In genomic region chr16:65789546-65789945, GRCh38 we compare ENCODE assay signal across 33 cellular contexts.
"Had no signal": no experiment of that assay in that cellular context is flagged by ENCODE, and none has a peak within 500 bp of the region (broad histone marks: within the 10 kb centered on the region; RNA-seq: fewer than 3 reads in every experiment).

No MANE protein-coding gene starts in this region.

- H3K27ac Mint-ChIP-seq: activated B cell treated with CpG ODN at 0.5 μM for 24 hours; activated CD4-positive, alpha-beta memory T cell treated with anti-CD3 and anti-CD28 coated beads for 36 hours; activated CD4-positive, alpha-beta T cell treated with anti-CD3 and anti-CD28 coated beads, Interleukin-2, amount 10 ng/mL, durations not matched to agents 24 days and 14 days; activated CD8-positive, alpha-beta T cell treated with anti-CD3 and anti-CD28 coated beads for 36 hours; activated naive CD4-positive, alpha-beta T cell treated with anti-CD3 and anti-CD28 coated beads for 36 hours; activated naive CD4-positive, alpha-beta T cell treated with anti-CD3 and anti-CD28 coated beads, Interleukin-2, amount 50 U/mL, for 72 hours; activated naive CD8-positive, alpha-beta T cell treated with anti-CD3 and anti-CD28 coated beads for 36 hours; activated T-cell treated with anti-CD3 and anti-CD28 coated beads, Interleukin-2, amount 50 U/mL, for 24 hours; activated T-cell treated with anti-CD3 and anti-CD28 coated beads, Interleukin-2, amount 50 U/mL, for 72 hours; activated T-helper 1 cell treated with anti-CD3 and anti-CD28 coated beads, Interleukin-12 subunit alpha, Interleukin-12 subunit beta, Interleukin-2, Interleukin-4 antibody, amounts not matched to agents 30 ng/mL and 10 ng/mL and 1 ng/mL, durations not matched to agents 14 hours and 24 hours and 36 hours; activated T-helper 17 cell treated with anti-CD3 and anti-CD28 coated beads, Interleukin-2, amount 50 U/mL, for 72 hours; T-helper 1 cell treated with Interleukin-12 subunit alpha and Interleukin-12 subunit beta and Interleukin-4 antibody, amounts not matched to agents 30 μg/mL and 1 μg/mL, for 36 hours; T-helper 2 cell treated with Interferon-gamma antibody and Interleukin-4, amounts not matched to agents 5 μg/mL and 100 μg/mL, for 36 hours had no signal

- H3K27me3 Mint-ChIP-seq: activated B cell treated with CpG ODN at 0.5 μM for 24 hours; activated CD4-positive, alpha-beta memory T cell treated with anti-CD3 and anti-CD28 coated beads for 36 hours; activated CD4-positive, alpha-beta T cell treated with anti-CD3 and anti-CD28 coated beads, Interleukin-2, amount 10 ng/mL, durations not matched to agents 24 days and 14 days; activated CD8-positive, alpha-beta T cell treated with anti-CD3 and anti-CD28 coated beads for 36 hours; activated T-cell treated with anti-CD3 and anti-CD28 coated beads, Interleukin-2, amount 50 U/mL, for 24 hours; activated T-helper 17 cell treated with anti-CD3 and anti-CD28 coated beads, Interleukin-2, amount 50 U/mL, for 72 hours had no signal

- H3K4me3 Mint-ChIP-seq: activated B cell treated with CpG ODN at 0.5 μM for 24 hours; activated CD4-positive, alpha-beta memory T cell treated with anti-CD3 and anti-CD28 coated beads for 36 hours; activated CD4-positive, alpha-beta T cell treated with anti-CD3 and anti-CD28 coated beads, Interleukin-2, amount 10 ng/mL, durations not matched to agents 24 days and 14 days; activated CD8-positive, alpha-beta T cell treated with anti-CD3 and anti-CD28 coated beads for 36 hours; activated naive CD4-positive, alpha-beta T cell treated with anti-CD3 and anti-CD28 coated beads for 36 hours; activated naive CD8-positive, alpha-beta T cell treated with anti-CD3 and anti-CD28 coated beads for 36 hours; activated T-cell treated with anti-CD3 and anti-CD28 coated beads, Interleukin-2, amount 50 U/mL, for 24 hours; activated T-cell treated with anti-CD3 and anti-CD28 coated beads, Interleukin-2, amount 50 U/mL, for 72 hours; activated T-helper 1 cell treated with anti-CD3 and anti-CD28 coated beads, Interleukin-12 subunit alpha, Interleukin-12 subunit beta, Interleukin-2, Interleukin-4 antibody, amounts not matched to agents 30 ng/mL and 10 ng/mL and 1 ng/mL, durations not matched to agents 14 hours and 24 hours and 36 hours; activated T-helper 17 cell treated with anti-CD3 and anti-CD28 coated beads, Interleukin-2, amount 50 U/mL, for 72 hours; T-helper 1 cell treated with Interleukin-12 subunit alpha and Interleukin-12 subunit beta and Interleukin-4 antibody, amounts not matched to agents 30 μg/mL and 1 μg/mL, for 36 hours; T-helper 2 cell treated with Interferon-gamma antibody and Interleukin-4, amounts not matched to agents 5 μg/mL and 100 μg/mL, for 36 hours had no signal

- H3K27me3 ChIP-seq: adrenal gland, body of pancreas, brain microvascular endothelial cell, breast epithelium had no signal

- H3K9me3 Mint-ChIP-seq: activated B cell treated with CpG ODN at 0.5 μM for 24 hours; activated CD4-positive, alpha-beta memory T cell treated with anti-CD3 and anti-CD28 coated beads for 36 hours; activated CD4-positive, alpha-beta T cell treated with anti-CD3 and anti-CD28 coated beads, Interleukin-2, amount 10 ng/mL, durations not matched to agents 24 days and 14 days; activated CD8-positive, alpha-beta T cell treated with anti-CD3 and anti-CD28 coated beads for 36 hours; activated naive CD4-positive, alpha-beta T cell treated with anti-CD3 and anti-CD28 coated beads for 36 hours; activated naive CD8-positive, alpha-beta T cell treated with anti-CD3 and anti-CD28 coated beads for 36 hours; activated T-cell treated with anti-CD3 and anti-CD28 coated beads, Interleukin-2, amount 50 U/mL, for 24 hours; activated T-cell treated with anti-CD3 and anti-CD28 coated beads, Interleukin-2, amount 50 U/mL, for 72 hours; activated T-helper 1 cell treated with anti-CD3 and anti-CD28 coated beads, Interleukin-12 subunit alpha, Interleukin-12 subunit beta, Interleukin-2, Interleukin-4 antibody, amounts not matched to agents 30 ng/mL and 10 ng/mL and 1 ng/mL, durations not matched to agents 14 hours and 24 hours and 36 hours; T-helper 1 cell treated with Interleukin-12 subunit alpha and Interleukin-12 subunit beta and Interleukin-4 antibody, amounts not matched to agents 30 μg/mL and 1 μg/mL, for 36 hours; T-helper 2 cell treated with Interferon-gamma antibody and Interleukin-4, amounts not matched to agents 5 μg/mL and 100 μg/mL, for 36 hours had no signal

- H3K36me3 Mint-ChIP-seq: activated CD4-positive, alpha-beta memory T cell treated with anti-CD3 and anti-CD28 coated beads for 36 hours; activated naive CD4-positive, alpha-beta T cell treated with anti-CD3 and anti-CD28 coated beads, Interleukin-2, amount 50 U/mL, for 72 hours; activated naive CD8-positive, alpha-beta T cell treated with anti-CD3 and anti-CD28 coated beads for 36 hours had no signal

- H3K27ac ChIP-seq: adrenal gland, body of pancreas, brain microvascular endothelial cell, breast epithelium, VCaP had no signal

- H3K4me1 Mint-ChIP-seq: activated B cell treated with CpG ODN at 0.5 μM for 24 hours; activated CD4-positive, alpha-beta T cell treated with anti-CD3 and anti-CD28 coated beads, Interleukin-2, amount 10 ng/mL, durations not matched to agents 24 days and 14 days; activated naive CD8-positive, alpha-beta T cell treated with anti-CD3 and anti-CD28 coated beads for 36 hours; activated T-helper 17 cell treated with anti-CD3 and anti-CD28 coated beads, Interleukin-2, amount 50 U/mL, for 72 hours had no signal

- H3K9me3 ChIP-seq: adrenal gland, body of pancreas, breast epithelium had no signal

- H3K36me3 ChIP-seq: adrenal gland, brain microvascular endothelial cell, breast epithelium had no signal

- H3K4me3 ChIP-seq: adrenal gland, body of pancreas, breast epithelium had no signal

- DNase-seq: activated B cell treated with CpG ODN at 0.5 μM for 24 hours; activated CD4-positive, alpha-beta memory T cell treated with anti-CD3 and anti-CD28 coated beads for 36 hours; activated CD4-positive, alpha-beta T cell treated with anti-CD3 and anti-CD28 coated beads for 4 hours; activated CD4-positive, alpha-beta T cell treated with anti-CD3 and anti-CD28 coated beads, Interleukin-2, amount 10 ng/mL, durations not matched to agents 24 days and 14 days; activated CD4-positive, alpha-beta T cell treated with anti-CD3 and anti-CD28 coated beads, Interleukin-2, amount 50 U/mL, for 1 hour; activated CD4-positive, alpha-beta T cell treated with anti-CD3 and anti-CD28 coated beads, Interleukin-2, amount 50 U/mL, for 4 hours; activated CD4-positive, CD25-positive, alpha-beta regulatory T cell treated with anti-CD3 and anti-CD28 coated beads, Interleukin-2, amount 50 U/mL, for 72 hours; activated CD8-positive, alpha-beta memory T cell treated with anti-CD3 and anti-CD28 coated beads, Interleukin-2, amount 50 U/mL, for 4 hours; activated CD8-positive, alpha-beta T cell treated with anti-CD3 and anti-CD28 coated beads for 36 hours; activated effector memory CD4-positive, alpha-beta T cell treated with anti-CD3 and anti-CD28 coated beads, Interleukin-2, amount 50 U/mL, for 16 hours; activated gamma-delta T cell treated with Interleukin-2 at 50 U/mL for 16 hours; activated naive CD4-positive, alpha-beta T cell; activated naive CD4-positive, alpha-beta T cell treated with anti-CD3 and anti-CD28 coated beads for 36 hours; activated naive CD4-positive, alpha-beta T cell treated with anti-CD3 and anti-CD28 coated beads, Interleukin-2, amount 50 U/mL, for 16 hours; activated naive CD8-positive, alpha-beta T cell treated with anti-CD3 and anti-CD28 coated beads for 36 hours; activated T-cell treated with anti-CD3 and anti-CD28 coated beads, Interleukin-2, amount 50 U/mL, for 24 hours; activated T-cell treated with anti-CD3 and anti-CD28 coated beads, Interleukin-2, amount 50 U/mL, for 72 hours; adrenal gland; amniotic stem cell; aorta; body of pancreas; brain microvascular endothelial cell; central memory CD4-positive, alpha-beta T cell; T-helper 1 cell; T-helper 2 cell; T-helper 9 cell had no signal

- H3K4me1 ChIP-seq: adrenal gland, body of pancreas, breast epithelium had no signal
